ENCODE assay signal across 19 cellular contexts in the genomic region with DNA sequence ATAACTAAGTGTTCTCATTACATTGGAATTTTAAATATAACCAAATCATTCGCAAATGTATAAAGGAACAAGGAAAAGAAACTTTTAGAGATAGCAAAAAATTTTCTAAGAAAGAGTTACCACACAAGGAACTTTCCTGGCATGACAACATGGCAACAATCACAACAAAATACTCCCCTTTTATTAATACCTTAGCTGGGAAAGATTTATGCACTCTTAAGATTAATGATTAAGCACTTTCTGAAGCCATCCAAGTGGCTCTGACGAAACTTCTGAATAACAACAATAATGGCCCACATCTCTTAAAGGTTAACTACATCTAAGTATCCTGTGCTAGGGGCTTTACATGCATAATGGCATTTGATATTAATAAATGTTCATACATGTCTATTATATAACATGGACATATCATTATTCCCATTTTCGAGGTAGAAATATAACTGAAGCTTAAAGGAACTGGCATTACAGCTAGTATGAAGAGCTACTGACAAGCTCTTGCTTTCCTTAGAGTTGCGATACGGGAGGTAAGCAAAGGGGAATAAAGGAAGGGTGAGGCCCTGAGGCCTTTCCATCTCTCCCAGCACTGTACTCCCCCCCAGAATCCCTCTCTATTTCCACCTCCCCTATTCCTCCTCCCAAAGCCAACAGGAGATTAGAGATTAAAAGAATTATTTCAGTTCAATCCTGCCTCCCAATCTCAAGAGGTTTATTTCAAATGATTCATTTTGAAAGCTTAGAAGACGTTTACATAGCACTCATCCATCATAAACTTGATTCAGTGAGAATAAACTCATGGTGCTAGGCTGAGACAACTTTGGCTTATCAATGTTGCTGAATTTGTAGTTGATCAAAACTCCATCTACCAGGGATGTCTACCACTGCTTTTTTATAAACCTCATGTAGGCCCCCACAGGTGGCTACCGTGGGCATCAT. TPM values are rescaled to one million over a fixed set of nuclear protein-coding genes. Genes with fewer than 3 reads are reported as not detected.
DNase-seq lines count a peak whose midpoint lies in the region; ATAC-seq, FAIRE-seq and TF ChIP-seq lines count a peak whose summit lies in the region.
"Had no signal": no experiment of that assay in that cellular context is flagged by ENCODE, and none has a peak within 500 bp of the region (broad histone marks: within the 10 kb centered on the region; RNA-seq: fewer than 3 reads in every experiment).

No MANE protein-coding gene starts in this region.

- H3K79me2 ChIP-seq in endothelial cell of umbilical vein (ENCODE audit: control insufficient read depth, insufficient read depth, low read length) = peaks cover 75% of the 10 kb centered on the region

- no peaks in the 10 kb centered on the region for H3K9me1 ChIP-seq in endothelial cell of umbilical vein (replicated peaks; ENCODE audit: control insufficient read depth, extremely low read depth, insufficient read depth, low read length)

- no peak for TF ChIP-seq RAD21 in liver (IDR thresholded peaks at IDR 0.05)

- POLR2A ChIA-PET in activated CD4-positive, alpha-beta T cell treated with anti-CD3 and anti-CD28 coated beads for 36 hours (lab: Charles Lee) = no interaction called here
- POLR2A ChIA-PET in endothelial cell of umbilical vein (lab: Charles Lee) = interaction anchor here (0.7 kb wide), 1 partner anchor 29 kb away, joined by 8 read pairs; no protein-coding TSS in a partner anchor

- no peaks in the 10 kb centered on the region for H3K27me3 ChIP-seq in endothelial cell of umbilical vein (ENCODE audit: control insufficient read depth in 2 of 2, insufficient read depth in 2 of 2, low read length in 2 of 2)
- H3K27me3 ChIP-seq in liver (ENCODE audit: control insufficient read depth in 4 of 4, insufficient read depth in 4 of 4, low read length in 3 of 4) = no peaks in the 10 kb centered on the region
- no peaks in the 10 kb centered on the region for H3K27me3 ChIP-seq in upper lobe of left lung
- H3K27me3 ChIP-seq: heart right ventricle, right atrium auricular region, suprapubic skin had no signal

- peak; percentile 58 for FAIRE-seq in endothelial cell of umbilical vein (lab: Jason Lieb, UNC)
- FAIRE-seq: TTC549 had no signal

- TF ChIP-seq EP300 in upper lobe of left lung (IDR thresholded peaks at IDR 0.05) = no peak

- TF ChIP-seq POLR2A in endothelial cell of umbilical vein (IDR thresholded peaks at IDR 0.05; ENCODE audit: low read depth, low read length) (no peak), upper lobe of left lung (IDR thresholded peaks at IDR 0.05) (no peak)

- ATAC-seq in activated CD4-positive, alpha-beta T cell treated with anti-CD3 and anti-CD28 coated beads for 36 hours = peak; percentile 26
- ATAC-seq in upper lobe of left lung (ENCODE audit: low FRiP score in 2 of 2) = peak in 1 of 2 donors; percentile 45
- ATAC-seq: activated CD8-positive, alpha-beta T cell treated with anti-CD3 and anti-CD28 coated beads, Interleukin-2, amount 10 ng/mL, durations not matched to agents 7 days and 5 days; heart right ventricle; naive thymus-derived CD4-positive, alpha-beta T cell; SK-N-SH treated with all-trans-retinoic acid at 6 μM for 48 hours had no signal

- H3K9me3 Mint-ChIP-seq in activated CD4-positive, alpha-beta T cell treated with anti-CD3 and anti-CD28 coated beads for 36 hours (ENCODE audit: low read depth) = no peaks in the 10 kb centered on the region
- H3K9me3 Mint-ChIP-seq: naive thymus-derived CD4-positive, alpha-beta T cell had no signal

- H3K4me3 ChIP-seq in endothelial cell of umbilical vein (replicated peaks in 1 of 3; ENCODE audit: insufficient read depth in 1 of 3, low read depth in 1 of 3, low read length in 3 of 3) = no peak overlapping the region
- no peak overlapping the region for H3K4me3 ChIP-seq in liver (ENCODE audit: low read depth in 1 of 3, low read length in 3 of 3)
- H3K4me3 ChIP-seq in upper lobe of left lung = no peak overlapping the region
- H3K4me3 ChIP-seq: heart right ventricle, right atrium auricular region, suprapubic skin had no signal

- WGBS in liver = 69% methylated on average over 7 of the region's 7 CpGs
- WGBS in upper lobe of left lung, 2 donors = 63 to 67% methylated on average over 7 of the region's 7 CpGs

- H3K36me3 ChIP-seq in endothelial cell of umbilical vein (ENCODE audit: control insufficient read depth in 2 of 2, extremely low read depth in 1 of 2, insufficient read depth in 2 of 2, low read length in 2 of 2) (no peaks in the 10 kb centered on the region), liver (ENCODE audit: control insufficient read depth in 4 of 4, insufficient read depth in 3 of 4, low read depth in 1 of 4, low read length in 3 of 4) (no peaks in the 10 kb centered on the region), upper lobe of left lung (peaks cover 0 to 4% (median 0%) of the 10 kb centered on the region in 4 donors)
- H3K36me3 ChIP-seq: right atrium auricular region had no signal

- H3K27ac ChIP-seq in endothelial cell of umbilical vein (ENCODE audit: insufficient read depth, low read depth, low read length) = peak overlapping the region; percentile 37
- H3K27ac ChIP-seq in liver (ENCODE audit: low read depth in 1 of 2, low read length in 2 of 2) = peak overlapping the region in 1 of 2 donors; percentile 45
- peak overlapping the region; percentile 8 to 55 (median 52) for H3K27ac ChIP-seq in upper lobe of left lung
- H3K27ac ChIP-seq: C4-2B, heart right ventricle, right atrium auricular region, suprapubic skin had no signal

- H3K27ac Mint-ChIP-seq in activated CD4-positive, alpha-beta T cell treated with anti-CD3 and anti-CD28 coated beads for 36 hours = no peak overlapping the region
- H3K27ac Mint-ChIP-seq: activated CD8-positive, alpha-beta T cell treated with anti-CD3 and anti-CD28 coated beads, Interleukin-2, amount 10 ng/mL, durations not matched to agents 7 days and 5 days had no signal

- peaks cover 63% of the 10 kb centered on the region for H3K4me1 Mint-ChIP-seq in activated CD4-positive, alpha-beta T cell treated with anti-CD3 and anti-CD28 coated beads for 36 hours

- peaks cover 5% of the 10 kb centered on the region for H4K20me1 ChIP-seq in endothelial cell of umbilical vein (replicated peaks; ENCODE audit: control insufficient read depth, extremely low read depth, insufficient read depth, low read length)

- no peak overlapping the region for H2AFZ ChIP-seq in endothelial cell of umbilical vein (ENCODE audit: low read depth, low read length)

- dilution Hi-C loops in endothelial cell of umbilical vein (cut with MboI; ENCODE audit: extremely low pct_ligation_motif_present, low sequenced_read_pairs) = no loop called here

- peak overlapping the region; percentile 21 for H3K9ac ChIP-seq in endothelial cell of umbilical vein (replicated peaks; ENCODE audit: extremely low read depth, insufficient read depth, low read length)
- peak overlapping the region in 1 of 2 donors; percentile 7 for H3K9ac ChIP-seq in liver (ENCODE audit: low read depth in 1 of 2, low read length in 2 of 2)

- no TSS peak for BruUV-seq in endothelial cell of umbilical vein (replicated peaks; lab: Mats Ljungman, UMichigan)

- H3K4me3 Mint-ChIP-seq in activated CD4-positive, alpha-beta T cell treated with anti-CD3 and anti-CD28 coated beads for 36 hours = no peak overlapping the region
- H3K4me3 Mint-ChIP-seq: activated CD8-positive, alpha-beta T cell treated with anti-CD3 and anti-CD28 coated beads, Interleukin-2, amount 10 ng/mL, durations not matched to agents 7 days and 5 days had no signal

- intact Hi-C loops in activated CD4-positive, alpha-beta T cell treated with anti-CD3 and anti-CD28 coated beads for 36 hours (cut with DNase I, micrococcal nuclease) = no loop called here
- intact Hi-C loops in endothelial cell of umbilical vein (cut with micrococcal nuclease) = no loop called here

- no peaks in the 10 kb centered on the region for H3K9me3 ChIP-seq in endothelial cell of umbilical vein (replicated peaks; ENCODE audit: control insufficient read depth, insufficient read depth, low read length)
- no peaks in the 10 kb centered on the region for H3K9me3 ChIP-seq in liver (ENCODE audit: control insufficient read depth in 4 of 4, low read length in 3 of 4)
- no peaks in the 10 kb centered on the region for H3K9me3 ChIP-seq in upper lobe of left lung
- H3K9me3 ChIP-seq: heart right ventricle, right atrium auricular region, suprapubic skin had no signal

- H3K27me3 Mint-ChIP-seq in activated CD4-positive, alpha-beta T cell treated with anti-CD3 and anti-CD28 coated beads for 36 hours = no peaks in the 10 kb centered on the region
- H3K27me3 Mint-ChIP-seq: naive thymus-derived CD4-positive, alpha-beta T cell had no signal

- no peak for DNase-seq in activated CD4-positive, alpha-beta T cell treated with anti-CD3 and anti-CD28 coated beads for 36 hours
- no peak for DNase-seq in activated CD4-positive, alpha-beta T cell treated with anti-CD3 and anti-CD28 coated beads, Interleukin-2, amount 50 U/mL, for 4 hours
- DNase-seq in endothelial cell of umbilical vein (ENCODE audit: low read depth, low spot score) (peak; percentile 67), upper lobe of left lung (no peak), NCI-H2107 (lab: John Stamatoyannopoulos, UW) (no peak), GDM1 (lab: John Stamatoyannopoulos, UW) (no peak), SKM-1 (lab: John Stamatoyannopoulos, UW; ENCODE audit: unreplicated experiment) (no peak)
- DNase-seq: activated CD8-positive, alpha-beta T cell treated with anti-CD3 and anti-CD28 coated beads, Interleukin-2, amount 10 ng/mL, durations not matched to agents 7 days and 5 days; amniotic stem cell; heart right ventricle; naive thymus-derived CD4-positive, alpha-beta T cell; NCI-H187 treated with DMSO at 0.1 percent for 48 hours; NCI-H526 had no signal

- TF ChIP-seq CTCF in endothelial cell of umbilical vein (IDR thresholded peaks at IDR 0.05; ENCODE audit: extremely low read depth in 1 of 2, insufficient read depth in 1 of 2, low read depth in 1 of 2, low read length in 2 of 2) (no peak), liver (IDR thresholded peaks at IDR 0.05; ENCODE audit: low read depth, low read length, missing input control) (no peak), upper lobe of left lung (IDR thresholded peaks at IDR 0.05) (no peak)

- peaks cover 7% of the 10 kb centered on the region for H3K4me1 ChIP-seq in endothelial cell of umbilical vein (ENCODE audit: control insufficient read depth, extremely low read depth, insufficient read depth, low read length)
- H3K4me1 ChIP-seq in liver (ENCODE audit: control insufficient read depth in 4 of 4, insufficient read depth in 4 of 4, low read length in 3 of 4) = peaks cover 4 to 45% (median 23%) of the 10 kb centered on the region in 4 donors
- H3K4me1 ChIP-seq in upper lobe of left lung = peaks cover 17 to 66% (median 29%) of the 10 kb centered on the region in 4 donors

- H3K36me3 Mint-ChIP-seq in activated CD4-positive, alpha-beta T cell treated with anti-CD3 and anti-CD28 coated beads for 36 hours (ENCODE audit: low read depth) = peaks cover 6% of the 10 kb centered on the region

- H3K4me2 ChIP-seq in endothelial cell of umbilical vein (ENCODE audit: insufficient read depth, low read length) = no peak overlapping the region

- CTCF ChIA-PET in activated CD4-positive, alpha-beta T cell treated with anti-CD3 and anti-CD28 coated beads for 36 hours (lab: Charles Lee) = interaction anchor here (1.0 kb wide), 1 partner anchor 310 kb away, joined by 3 read pairs; no protein-coding TSS in a partner anchor
- CTCF ChIA-PET in endothelial cell of umbilical vein (lab: Charles Lee) = no interaction called here

RNA-seq across cellular contexts. Expression of a gene that starts 9.7 kb away (rescaled TPM):
- total RNA-seq in activated CD4-positive, alpha-beta T cell treated with anti-CD3 and anti-CD28 coated beads for 36 hours = 10 to 100 TPM; 21.6 to 22.8 TPM
- total RNA-seq in endothelial cell of umbilical vein (35.4 and 38.6 TPM in 2 replicates), liver (10 to 100 TPM; 24.3 to 28.7 TPM), upper lobe of left lung (10 to 100 TPM; 27.2 to 50.8 (median 35.5) TPM)
- polyA plus RNA-seq in endothelial cell of umbilical vein (16.2 and 18.2 TPM in 2 replicates), liver (1 to 10 TPM; 4.4 to 7.2 TPM)
- 16.6 and 17.3 TPM in 2 replicates for polyA plus RNA-seq in endothelial cell of umbilical vein (2011; cell fraction: cytosol; rRNA removed)
- 22.5 and 22.6 TPM in 2 replicates for polyA plus RNA-seq in endothelial cell of umbilical vein (2011; cell fraction: nucleus; rRNA removed)
- polyA plus RNA-seq in endothelial cell of umbilical vein (2012) = 15.4 and 19.6 TPM in 2 replicates
- 32.8 and 36.9 TPM in 2 replicates for polyA minus RNA-seq in endothelial cell of umbilical vein
- polyA minus RNA-seq in endothelial cell of umbilical vein (2011; cell fraction: cytosol; rRNA and poly(A)+ RNA removed) = 22.9 TPM
- 35.2 and 39.8 TPM in 2 replicates for polyA minus RNA-seq in endothelial cell of umbilical vein (2011; cell fraction: nucleus; rRNA and poly(A)+ RNA removed)
